In genomic region chr5:158695595-158696330, GRCh38 we compare ENCODE assay signal across 8 cellular contexts.
DNase-seq lines count a peak whose midpoint lies in the region; ATAC-seq and TF ChIP-seq lines count a peak whose summit lies in the region.

No MANE protein-coding gene starts in this region.

- peak; percentile 80 to 98 (median 91) for TF ChIP-seq CTCF in body of pancreas (IDR thresholded peaks at IDR 0.05)

- no peak for TF ChIP-seq POLR2A in body of pancreas (IDR thresholded peaks at IDR 0.05)

- WGBS in body of pancreas, 2 donors: 1 to 2% methylated on average over 7 of the region's 7 CpGs

- ATAC-seq in HG02798 (IDR thresholded peaks at IDR 0.05; ENCODE audit: poor library complexity, unreplicated experiment): peak; percentile 87
- ATAC-seq in body of pancreas: peak; percentile 82

- H3K27ac ChIP-seq in body of pancreas: no peak overlapping the region

- intact Hi-C loops in body of pancreas (cut with DNase I): loop anchor here (2.0 to 10.0 kb wide), 2 partner anchors 413 to 521 kb away; no protein-coding TSS in a partner anchor

- H3K27me3 ChIP-seq in body of pancreas: peaks cover 0 to 3% of the 10 kb centered on the region in 2 donors

- DNase-seq in NCI-H2107 treated with DMSO at 0.1 percent for 48 hours (lab: John Stamatoyannopoulos, UW; ENCODE audit: unreplicated experiment) (peak; percentile 26), NCI-H2107 (lab: John Stamatoyannopoulos, UW) (no peak), NCI-H146 (lab: John Stamatoyannopoulos, UW) (peak; percentile 25), UCSD-AML1 (lab: John Stamatoyannopoulos, UW; ENCODE audit: unreplicated experiment) (peak; percentile 70), body of pancreas (peak; percentile 59 to 78 (median 68)), iPS-NIHi7 (ENCODE audit: extremely low spot score) (peak; percentile 80)
- DNase-seq in stimulated activated CD4-positive, alpha-beta T cell treated with anti-CD3 and anti-CD28 coated beads, Interleukin-15, amount 100 ng/mL, for 24 hours: peak; percentile 77

- no peak overlapping the region for H3K4me3 ChIP-seq in body of pancreas

- H3K4me1 ChIP-seq in body of pancreas: peaks cover 6% of the 10 kb centered on the region

- H3K36me3 ChIP-seq in body of pancreas (replicated peaks in 1 of 2; ENCODE audit: insufficient read depth in 1 of 2, low read depth in 2 of 2): no peaks in the 10 kb centered on the region

- no peaks in the 10 kb centered on the region for H3K9me3 ChIP-seq in body of pancreas
